8 cellular contexts compared by ENCODE assay signal in the genomic region with DNA sequence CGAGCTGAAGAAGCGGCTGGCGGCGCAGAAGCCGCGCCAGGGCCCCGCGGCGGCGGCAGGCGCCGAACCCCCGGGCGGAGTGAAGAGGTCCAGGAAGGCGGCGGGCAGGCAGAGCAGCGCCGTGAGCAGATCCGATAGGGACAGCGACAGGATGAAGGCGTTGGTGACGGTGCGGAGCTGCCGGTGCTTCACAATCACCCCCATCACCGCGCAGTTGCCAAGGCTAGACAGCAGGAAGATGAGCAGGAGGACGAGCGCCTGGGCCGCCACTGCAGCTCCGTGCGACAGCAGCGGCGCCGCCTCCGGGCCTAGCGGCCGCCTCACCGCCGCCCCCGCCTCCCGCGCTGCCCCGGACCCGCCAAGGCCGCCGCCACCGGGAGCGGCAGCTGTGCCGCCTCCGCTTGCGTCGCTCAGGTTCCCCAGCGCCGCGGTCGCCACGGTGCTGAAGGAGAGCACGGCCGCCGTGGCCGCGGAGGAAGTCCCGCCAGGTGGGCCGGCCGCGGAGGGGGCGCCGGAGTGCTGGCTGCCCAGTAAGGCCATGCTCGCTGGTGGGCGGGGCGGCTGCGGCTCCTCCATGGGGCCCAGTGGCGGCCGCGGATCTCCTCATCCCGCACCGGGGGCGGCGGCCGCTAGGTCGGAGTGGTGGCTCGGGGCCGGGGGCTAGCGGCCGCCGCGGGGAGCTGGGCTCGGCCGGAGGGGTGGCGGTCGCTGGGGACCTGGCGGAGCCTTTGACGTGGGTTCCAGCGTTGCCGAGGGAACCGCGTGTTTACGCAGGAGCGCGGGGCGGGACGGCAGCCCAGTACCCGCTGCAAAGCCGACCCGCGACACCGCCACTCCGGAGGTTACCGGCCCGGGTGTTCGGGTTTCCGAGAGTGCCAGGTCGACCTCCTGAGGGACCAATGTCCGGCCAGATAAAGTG. TPM values are rescaled to one million over a fixed set of nuclear protein-coding genes. Genes with fewer than 3 reads are reported as not detected.
DNase-seq lines count a peak whose midpoint lies in the region; TF ChIP-seq lines count a peak whose summit lies in the region.

A gene with protein sequence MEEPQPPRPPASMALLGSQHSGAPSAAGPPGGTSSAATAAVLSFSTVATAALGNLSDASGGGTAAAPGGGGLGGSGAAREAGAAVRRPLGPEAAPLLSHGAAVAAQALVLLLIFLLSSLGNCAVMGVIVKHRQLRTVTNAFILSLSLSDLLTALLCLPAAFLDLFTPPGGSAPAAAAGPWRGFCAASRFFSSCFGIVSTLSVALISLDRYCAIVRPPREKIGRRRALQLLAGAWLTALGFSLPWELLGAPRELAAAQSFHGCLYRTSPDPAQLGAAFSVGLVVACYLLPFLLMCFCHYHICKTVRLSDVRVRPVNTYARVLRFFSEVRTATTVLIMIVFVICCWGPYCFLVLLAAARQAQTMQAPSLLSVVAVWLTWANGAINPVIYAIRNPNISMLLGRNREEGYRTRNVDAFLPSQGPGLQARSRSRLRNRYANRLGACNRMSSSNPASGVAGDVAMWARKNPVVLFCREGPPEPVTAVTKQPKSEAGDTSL (minus strand): TSS at position 730 of the 919 bp plus-strand sequence. CDS start 154 bp downstream, at position 576.

- no peaks in the 10 kb centered on the region for H3K27me3 ChIP-seq in GM06990 (replicated peaks; ENCODE audit: control insufficient read depth, insufficient read depth, low read length)
- H3K27me3 ChIP-seq in H9 (ENCODE audit: insufficient read depth, low read length) = peaks cover 3% of the 10 kb centered on the region; the same call in 1 of the 2 replicates
- H3K27me3 ChIP-seq in endocrine pancreas (ENCODE audit: control insufficient read depth, insufficient read depth, low read length) = no peaks in the 10 kb centered on the region
- H3K27me3 ChIP-seq in mesendoderm (ENCODE audit: insufficient read depth, low read length, poor library complexity) = peaks cover 2% of the 10 kb centered on the region

- no peak within 1 kb of the TSS for H2BK12ac ChIP-seq in H9 (ENCODE audit: insufficient read length, low read depth, low read length)

- WGBS in H9 (ENCODE audit: extremely low coverage, insufficient read length, low lambda C conversion rate) = no CpG with 5 or more reads among the region's 114 CpGs
- WGBS in mesendoderm (ENCODE audit: extremely low coverage, insufficient coverage, low lambda C conversion rate) = no CpG with 5 or more reads among the region's 114 CpGs

- H3K4me2 ChIP-seq in H9 (ENCODE audit: insufficient read depth, insufficient read length, low read length) (peak within 1 kb of the TSS; percentile 36), mesendoderm (ENCODE audit: low read length) (peak within 1 kb of the TSS; percentile 89)

- H3K36me3 ChIP-seq in GM06990 (ENCODE audit: control insufficient read depth, insufficient read depth, low read length) = no peaks in the 10 kb centered on the region
- H3K36me3 ChIP-seq in endocrine pancreas (ENCODE audit: control insufficient read depth, insufficient read depth, low read length) = no peaks in the 10 kb centered on the region
- no peaks in the 10 kb centered on the region for H3K36me3 ChIP-seq in mesendoderm (ENCODE audit: control insufficient read depth, insufficient read depth, low read length)

- DNase-seq in GM06990 (ENCODE audit: extremely low read depth, insufficient read length) = peak; percentile 66
- peak; percentile 75 for DNase-seq in H9
- peak; percentile 18 for DNase-seq in NCI-H187 treated with DMSO at 0.1 percent for 48 hours (lab: John Stamatoyannopoulos, UW)
- peak in 2 of 3 experiments; percentile 19 to 24 for DNase-seq in activated CD8-positive, alpha-beta memory T cell treated with anti-CD3 and anti-CD28 coated beads for 48 hours (ENCODE audit: low read depth in 2 of 3, low spot score in 2 of 3)
- DNase-seq in mesendoderm = peak; percentile 81
- DNase-seq in stimulated activated CD8-positive, alpha-beta memory T cell treated with anti-CD3 and anti-CD28 coated beads, Interleukin-15, amount 100 ng/mL, for 48 hours (ENCODE audit: low read depth in 2 of 2) = peak; percentile 15 to 30
- no peak for DNase-seq in SKM-1 treated with dmso at 0.1 percent for 144 hours (lab: John Stamatoyannopoulos, UW; ENCODE audit: unreplicated experiment)

- no peak within 1 kb of the TSS for H3K14ac ChIP-seq in H9 (ENCODE audit: insufficient read depth, low read length)

- H2AFZ ChIP-seq in H9 (ENCODE audit: low read length) = no peak within 1 kb of the TSS

- H3K56ac ChIP-seq in H9 (ENCODE audit: insufficient read length, low read depth, low read length) (no peak within 1 kb of the TSS), mesendoderm (ENCODE audit: low read length) (peak within 1 kb of the TSS; percentile 73)

- peaks cover 12% of the 10 kb centered on the region for H3K23me2 ChIP-seq in H9 (ENCODE audit: insufficient read length, low read depth, low read length, poor library complexity, severe bottlenecking)

- peaks cover 0 to 6% (median 0%) of the 10 kb centered on the region in 3 experiments; a peak in 3 of 7 replicates for H3K36me3 Mint-ChIP-seq in H9 (ENCODE audit: insufficient read depth in 1 of 3, low read depth in 3 of 3)

- peak within 1 kb of the TSS; percentile 75 to 87 for H3K4me3 Mint-ChIP-seq in H9

- H3K18ac ChIP-seq in H9 (ENCODE audit: insufficient read length, low read depth, low read length) (no peak within 1 kb of the TSS), mesendoderm (ENCODE audit: low read length) (no peak within 1 kb of the TSS)

- no peaks in the 10 kb centered on the region for H3K9me3 ChIP-seq in H9 (ENCODE audit: control insufficient read depth, low read depth, low read length)
- no peaks in the 10 kb centered on the region for H3K9me3 ChIP-seq in endocrine pancreas (ENCODE audit: control insufficient read depth, low read length)

- H3K27me3 Mint-ChIP-seq in H9 (ENCODE audit: low read depth) = peaks cover 25% of the 10 kb centered on the region

- no peak within 1 kb of the TSS for H2BK120ac ChIP-seq in H9 (ENCODE audit: low read depth, low read length, poor library complexity, severe bottlenecking)
- H2BK120ac ChIP-seq in mesendoderm (ENCODE audit: low read depth, low read length) = no peak within 1 kb of the TSS

- H4K20me1 ChIP-seq in H9 (ENCODE audit: control insufficient read depth, insufficient read depth, insufficient read length) = no peaks in the 10 kb centered on the region

- no peak within 1 kb of the TSS for H2BK20ac ChIP-seq in H9 (ENCODE audit: low read depth, low read length, poor library complexity, severe bottlenecking)

- H3K79me2 ChIP-seq in H9 (ENCODE audit: insufficient read depth, low read length) = no peaks in the 10 kb centered on the region
- no peaks in the 10 kb centered on the region for H3K79me2 ChIP-seq in mesendoderm (ENCODE audit: control insufficient read depth, insufficient read depth, low read length)

- H2BK15ac ChIP-seq in H9 (ENCODE audit: low read depth, low read length) (no peak within 1 kb of the TSS), mesendoderm (replicated peaks; ENCODE audit: low read depth) (no peak within 1 kb of the TSS)

- peaks cover 9 to 12% of the 10 kb centered on the region in 2 experiments for H3K4me1 Mint-ChIP-seq in H9

- H2BK5ac ChIP-seq in H9 (ENCODE audit: insufficient read length, low read length) = no peak within 1 kb of the TSS
- H2BK5ac ChIP-seq in mesendoderm (ENCODE audit: low read length) = no peak within 1 kb of the TSS

- H3K79me1 ChIP-seq in H9 (ENCODE audit: insufficient read depth, low read depth, low read length, poor library complexity, severe bottlenecking) (no peaks in the 10 kb centered on the region), mesendoderm (ENCODE audit: low read length) (no peaks in the 10 kb centered on the region)

- no peak within 1 kb of the TSS for H3K23ac ChIP-seq in H9 (ENCODE audit: insufficient read length, low read depth, low read length)
- no peak within 1 kb of the TSS for H3K23ac ChIP-seq in mesendoderm (ENCODE audit: low read length)

- H3K4me3 ChIP-seq in GM06990 (replicated peaks; ENCODE audit: low read depth, low read length) (peak within 1 kb of the TSS; percentile 58), endocrine pancreas (ENCODE audit: control insufficient read depth, insufficient read depth, low read length) (peak within 1 kb of the TSS; percentile 19), mesendoderm (ENCODE audit: low read length) (peak within 1 kb of the TSS; percentile 48)

- no peak within 1 kb of the TSS for H3K27ac ChIP-seq in H9 (ENCODE audit: insufficient read length, low read depth, low read length)
- no peak within 1 kb of the TSS for H3K27ac ChIP-seq in mesendoderm (ENCODE audit: low read depth, low read length)

- no peak within 1 kb of the TSS for H4K5ac ChIP-seq in H9 (ENCODE audit: insufficient read length, low read depth, low read length)
- H4K5ac ChIP-seq in mesendoderm (ENCODE audit: low read length) = no peak within 1 kb of the TSS

- H3K9me3 Mint-ChIP-seq in H9 = no peaks in the 10 kb centered on the region

- no peak within 1 kb of the TSS for H3T11ph ChIP-seq in H9 (ENCODE audit: low read length)

- H2AK5ac ChIP-seq in H9 (ENCODE audit: insufficient read length, low read length) (no peak within 1 kb of the TSS), mesendoderm (ENCODE audit: low read length) (no peak within 1 kb of the TSS)

- H3K9ac ChIP-seq in H9 (ENCODE audit: extremely low read depth, insufficient read length, low read length) = peak within 1 kb of the TSS; percentile 32
- peak within 1 kb of the TSS; percentile 77 for H3K9ac ChIP-seq in endocrine pancreas (ENCODE audit: control insufficient read depth, insufficient read depth, low read length)
- peak within 1 kb of the TSS; percentile 72 for H3K9ac ChIP-seq in mesendoderm (ENCODE audit: low read length)

- H3K4ac ChIP-seq in H9 (ENCODE audit: low read depth, low read length) (no peak within 1 kb of the TSS), mesendoderm (ENCODE audit: low read depth, low read length) (no peak within 1 kb of the TSS)

- H4K8ac ChIP-seq in H9 (replicated peaks; ENCODE audit: insufficient read length, low read depth, low read length) = no peak within 1 kb of the TSS
- H4K8ac ChIP-seq in mesendoderm (ENCODE audit: low read depth, low read length) = no peak within 1 kb of the TSS

- no peaks in the 10 kb centered on the region for H3K4me1 ChIP-seq in H9 (ENCODE audit: insufficient read depth, low read length)
- peaks cover 6% of the 10 kb centered on the region for H3K4me1 ChIP-seq in endocrine pancreas (ENCODE audit: control insufficient read depth, insufficient read depth, low read length)
- H3K4me1 ChIP-seq in mesendoderm (ENCODE audit: control insufficient read depth, low read depth, low read length) = no peaks in the 10 kb centered on the region

- no peak within 1 kb of the TSS; a peak in 1 of 7 replicates for H3K27ac Mint-ChIP-seq in H9

- no peak for TF ChIP-seq CTCF in GM06990 (IDR thresholded peaks at IDR 0.05; ENCODE audit: insufficient read depth, low read length, poor library complexity, severe bottlenecking)
- TF ChIP-seq CTCF in H9 (conservative IDR thresholded peaks at IDR 0.05) = no peak

- H4K91ac ChIP-seq in H9 (ENCODE audit: insufficient read length, low read depth, low read length) = no peak within 1 kb of the TSS

RNA-seq across cellular contexts. Expression of the gene that starts here (rescaled TPM):
- 1.8 and 1.9 TPM in 2 replicates for total RNA-seq in H9 (2021)
- polyA plus RNA-seq in mesendoderm (2013, experiment 1 of 2) = 0.87 TPM
- 0.87 TPM for polyA plus RNA-seq in mesendoderm (2013, experiment 2 of 2)
